11 cellular contexts compared by ENCODE assay signal in genomic region chr6:134204031-134204430, GRCh38.
"Had no signal": no experiment of that assay in that cellular context is flagged by ENCODE, and none has a peak within 500 bp of the region (broad histone marks: within the 10 kb centered on the region; RNA-seq: fewer than 3 reads in every experiment).

No MANE protein-coding gene starts in this region.

- H3K4me3 Mint-ChIP-seq: GM23338, H9, HFFc6 had no signal

- H3K36me3 ChIP-seq: HAP-1 had no signal

- H3K27ac ChIP-seq: GM23248 had no signal

- FAIRE-seq: H1, H54 had no signal

- H3K27ac Mint-ChIP-seq: GM23338, H9, HFFc6 had no signal

- H3K4me3 ChIP-seq: GM23248, GM23338, HAP-1 had no signal

- H3K9ac ChIP-seq: GM23248 had no signal

- H2AFZ ChIP-seq: GM23248, GM23338 had no signal

- H3K4me1 ChIP-seq: HAP-1 had no signal

- ATAC-seq: GM23338, HCT116 had no signal

- H3K4me2 ChIP-seq: GM23338 had no signal

- DNase-seq: GM23248, GOT3, H7, H9, HCEC 1CT, HFFc6 had no signal
